19 cellular contexts compared by ENCODE assay signal in the genomic region with DNA sequence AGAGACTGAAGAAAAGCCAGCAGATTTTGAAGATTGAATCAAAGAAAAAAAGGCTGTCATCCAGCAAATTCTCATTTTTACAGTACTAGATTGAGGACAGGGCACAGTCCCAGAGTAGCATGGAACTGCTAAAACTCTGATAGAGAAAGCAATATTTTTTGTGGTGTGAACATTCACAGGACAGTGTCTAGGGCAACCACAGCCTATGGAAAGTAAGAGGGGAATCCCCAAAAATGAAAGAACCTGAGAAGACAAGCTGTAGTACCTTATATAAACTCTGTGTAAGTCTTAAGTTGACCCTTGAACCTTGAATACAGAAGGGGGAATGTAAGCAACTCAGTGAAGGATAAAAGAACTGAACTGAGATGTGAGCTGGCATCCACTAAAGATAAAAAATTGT.
A peak's percentile ranks its signal among the peaks of the same experiment; 100 is the strongest.
DNase-seq lines count a peak whose midpoint lies in the region; ATAC-seq and TF ChIP-seq lines count a peak whose summit lies in the region.
"Had no signal": no experiment of that assay in that cellular context is flagged by ENCODE, and none has a peak within 500 bp of the region (broad histone marks: within the 10 kb centered on the region; RNA-seq: fewer than 3 reads in every experiment).

No MANE protein-coding gene starts in this region.

- no peak overlapping the region for H3K4me3 Mint-ChIP-seq in progenitor cell of endocrine pancreas (ENCODE audit: low read depth)
- H3K4me3 Mint-ChIP-seq: CD8-positive, alpha-beta T cell; H9; T-cell had no signal

- no peak for TF ChIP-seq CTCF in progenitor cell of endocrine pancreas (IDR thresholded peaks at IDR 0.05; ENCODE audit: unreplicated experiment)

- H3K36me3 Mint-ChIP-seq in progenitor cell of endocrine pancreas (ENCODE audit: insufficient read depth) = no peaks in the 10 kb centered on the region
- H3K36me3 Mint-ChIP-seq: CD8-positive, alpha-beta T cell; T-cell had no signal

- no peak for DNase-seq in progenitor cell of endocrine pancreas (ENCODE audit: low spot score, unreplicated experiment)
- no peak for DNase-seq in left lobe of liver (ENCODE audit: low spot score)
- DNase-seq: CD8-positive, alpha-beta T cell; H9; KBM-7; NCI-H1417; NCI-H187; NCI-H2107; NCI-H510A treated with DMSO at 0.1 percent for 48 hours; NCI-H774; SIG-M5; T-cell had no signal

- H3K4me1 Mint-ChIP-seq in progenitor cell of endocrine pancreas (ENCODE audit: low read depth) = peaks cover 6% of the 10 kb centered on the region
- H3K4me1 Mint-ChIP-seq: H9, T-cell had no signal

- ATAC-seq in GM18520 (IDR thresholded peaks at IDR 0.05; ENCODE audit: unreplicated experiment) (peak; percentile 55), GM19324 (IDR thresholded peaks at IDR 0.05; ENCODE audit: low FRiP score, unreplicated experiment) (peak; percentile 59), HG03175 (IDR thresholded peaks at IDR 0.05; ENCODE audit: unreplicated experiment) (peak; percentile 58), left lobe of liver (no peak), GM19452 (IDR thresholded peaks at IDR 0.05; ENCODE audit: unreplicated experiment) (no peak), HG03280 (IDR thresholded peaks at IDR 0.05; ENCODE audit: unreplicated experiment) (no peak)
- ATAC-seq: CD8-positive, alpha-beta T cell; HepG2; SK-N-SH treated with all-trans-retinoic acid at 6 μM for 48 hours; T-cell had no signal

- H3K27ac Mint-ChIP-seq in progenitor cell of endocrine pancreas = peak overlapping the region; percentile 29
- H3K27ac Mint-ChIP-seq: CD8-positive, alpha-beta T cell; H9; T-cell had no signal

- no peaks in the 10 kb centered on the region for H3K27me3 Mint-ChIP-seq in progenitor cell of endocrine pancreas

- H3K9me3 Mint-ChIP-seq in progenitor cell of endocrine pancreas (ENCODE audit: low read depth) = peaks cover 5% of the 10 kb centered on the region

Comparison
In these comparisons a context has a peak if more than half of its experiments do, and no peak if none do; other contexts are left out.
1. ATAC-seq: peak in GM18520 (single experiment), GM19324 (single experiment) and HG03175 (single experiment); none in left lobe of liver (single experiment), GM19452 (single experiment) and HG03280 (single experiment).